ENCODE assay signal across 11 cellular contexts in the genomic region with DNA sequence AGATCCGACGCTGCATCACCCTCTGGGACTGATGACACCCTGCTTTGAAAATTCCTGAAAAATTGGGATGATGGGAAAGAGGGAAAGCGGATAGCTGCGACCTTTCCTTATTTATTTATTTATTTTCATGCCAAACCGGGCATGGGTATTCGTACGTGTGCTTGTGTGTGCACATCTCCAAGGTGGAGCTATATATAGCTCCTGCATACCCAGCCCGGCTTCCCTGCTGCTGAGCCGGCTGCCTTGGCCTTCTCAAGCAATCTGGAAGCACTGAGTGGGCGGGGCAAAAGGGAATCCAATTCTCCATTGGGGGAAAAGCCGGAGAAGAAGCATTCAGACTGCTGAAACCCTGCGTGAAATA. TPM values are rescaled to one million over a fixed set of nuclear protein-coding genes. Genes with fewer than 3 reads are reported as not detected.
DNase-seq lines count a peak whose midpoint lies in the region; ATAC-seq and TF ChIP-seq lines count a peak whose summit lies in the region.
"Had no signal": no experiment of that assay in that cellular context is flagged by ENCODE, and none has a peak within 500 bp of the region (broad histone marks: within the 10 kb centered on the region; RNA-seq: fewer than 3 reads in every experiment).

No MANE protein-coding gene starts in this region.

- H3K27me3 ChIP-seq in suprapubic skin, result peaks cover 28% of the 10 kb centered on the region

- no peak for TF ChIP-seq POLR2A in suprapubic skin (IDR thresholded peaks at IDR 0.05)

- TF ChIP-seq CTCF in astrocyte of the spinal cord (IDR thresholded peaks at IDR 0.05; ENCODE audit: low read depth, low read length) (no peak), suprapubic skin (IDR thresholded peaks at IDR 0.05) (no peak)

- TF ChIP-seq EP300 in suprapubic skin (IDR thresholded peaks at IDR 0.05), result no peak

- WGBS in suprapubic skin, result 11% methylated on average over 12 of the region's 12 CpGs

- no peaks in the 10 kb centered on the region for H3K9me3 ChIP-seq in suprapubic skin

- ATAC-seq in GM18867 (IDR thresholded peaks at IDR 0.05; ENCODE audit: unreplicated experiment) (no peak), GM18517 (IDR thresholded peaks at IDR 0.05; ENCODE audit: unreplicated experiment) (no peak), HG02884 (IDR thresholded peaks at IDR 0.05; ENCODE audit: unreplicated experiment) (no peak)
- ATAC-seq: GM12878, left ventricle myocardium superior had no signal

- in situ Hi-C loops in astrocyte of the spinal cord (cut with HindIII; ENCODE audit: low sequenced_read_pairs), result no loop called here

- peak; percentile 63 for DNase-seq in NCI-H1417 treated with DMSO at 0.1 percent for 48 hours (lab: John Stamatoyannopoulos, UW)
- DNase-seq in astrocyte of the spinal cord (ENCODE audit: low read depth, low spot score), result peak; percentile 6
- DNase-seq in left kidney (ENCODE audit: low read depth, low spot score), result peak; percentile 71
- peak; percentile 58 to 80 for DNase-seq in suprapubic skin (ENCODE audit: low spot score in 2 of 2)
- DNase-seq in activated T-cell treated with anti-CD3 and anti-CD28 coated beads, Interleukin-2, amount 50 U/mL, for 48 hours, result no peak
- DNase-seq: activated naive CD4-positive, alpha-beta T cell; left ventricle myocardium superior had no signal

- H3K36me3 ChIP-seq in suprapubic skin, result no peaks in the 10 kb centered on the region

- H3K4me3 ChIP-seq in astrocyte of the spinal cord (ENCODE audit: low read depth, low read length) (no peak overlapping the region), suprapubic skin (peak overlapping the region; percentile 53)
- H3K4me3 ChIP-seq: GM12878 had no signal

- peaks cover 9% of the 10 kb centered on the region for H3K4me1 ChIP-seq in suprapubic skin

- no peak overlapping the region for H3K27ac ChIP-seq in suprapubic skin

RNA-seq across cellular contexts. Expression of a gene that starts 1.2 kb away (rescaled TPM):
- total RNA-seq in suprapubic skin, result 10 to 100 TPM in 2 of 4 donors, 1 to 10 TPM in 2; 5.9 to 29.7 (median 14.4) TPM

Comparison
In these comparisons a context has a peak if more than half of its experiments do, and no peak if none do; other contexts are left out.
1. DNase-seq: peak in NCI-H1417 treated with DMSO at 0.1 percent for 48 hours (single experiment), astrocyte of the spinal cord (single experiment), left kidney (single experiment) and suprapubic skin (2 of 2); none in activated T-cell treated with anti-CD3 and anti-CD28 coated beads, Interleukin-2, amount 50 U/mL, for 48 hours (0 of 2).